ENCODE assay signal across 17 cellular contexts in the genomic region with DNA sequence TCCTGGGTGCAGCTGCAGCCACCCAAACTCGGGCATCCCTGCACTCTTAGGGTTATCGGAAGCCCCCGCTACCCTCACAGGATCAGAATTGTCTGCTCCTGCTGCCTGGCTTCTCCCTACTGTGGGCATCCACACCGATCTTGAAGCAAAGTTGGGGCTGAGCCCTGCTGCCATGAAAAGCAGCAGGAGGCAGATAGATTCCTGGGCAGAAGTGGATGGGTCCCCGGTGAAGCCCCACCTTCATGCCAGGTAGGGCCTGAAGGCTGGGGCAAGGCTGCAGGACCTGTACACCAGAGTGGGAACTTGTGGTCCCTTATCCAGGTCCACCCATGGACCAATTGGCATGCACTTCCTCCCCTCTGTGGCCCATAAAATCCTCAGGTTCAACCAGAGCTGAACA.
DNase-seq lines count a peak whose midpoint lies in the region; ATAC-seq and TF ChIP-seq lines count a peak whose summit lies in the region.
"Had no signal": no experiment of that assay in that cellular context is flagged by ENCODE, and none has a peak within 500 bp of the region (broad histone marks: within the 10 kb centered on the region; RNA-seq: fewer than 3 reads in every experiment).

No MANE protein-coding gene starts in this region.

- no peaks in the 10 kb centered on the region for H3K4me1 ChIP-seq in PC-9 (replicated peaks; ENCODE audit: insufficient read depth)
- H3K4me1 ChIP-seq: BE2C, BLaER1, Caco-2 had no signal

- CTCF ChIA-PET in PC-9 (lab: Charles Lee), result no interaction called here

- POLR2A ChIA-PET in PC-9 (lab: Charles Lee; ENCODE audit: unreplicated experiment), result interaction anchor here (0.5 kb wide), 1 partner anchor 283 kb away, joined by 4 read pairs; no protein-coding TSS in a partner anchor

- H3K4me3 ChIP-seq in PC-9, result no peak overlapping the region
- H3K4me3 ChIP-seq: BLaER1 had no signal

- no peak overlapping the region for H3K4me2 ChIP-seq in PC-9
- H3K4me2 ChIP-seq: BLaER1 had no signal

- H3K9me3 Mint-ChIP-seq in CD14-positive monocyte, result peaks cover 0 to 2% (median 0%) of the 10 kb centered on the region in 7 donors
- peaks cover 3% of the 10 kb centered on the region for H3K9me3 Mint-ChIP-seq in stimulated activated memory B cell treated with anti-CD40 and anti-IgM and Interleukin-4, amounts not matched to agents 10 μg/mL and 1 μg/mL and 100 μg/mL, for 72 hours

- H3K9me3 ChIP-seq in PC-9 (ENCODE audit: insufficient read depth, low read depth), result no peaks in the 10 kb centered on the region
- H3K9me3 ChIP-seq: BE2C, BLaER1, Caco-2 had no signal

- no peaks in the 10 kb centered on the region for H3K79me2 ChIP-seq in PC-9 (ENCODE audit: low read depth)

- H3K27me3 ChIP-seq in PC-9 (ENCODE audit: insufficient read depth, low read depth), result no peaks in the 10 kb centered on the region
- H3K27me3 ChIP-seq: BE2C, BLaER1 had no signal

- no TSS peak for BruUV-seq in PC-9 (replicated peaks; lab: Mats Ljungman, UMichigan)

- H3K36me3 ChIP-seq in PC-9 (ENCODE audit: low read depth), result no peaks in the 10 kb centered on the region
- H3K36me3 ChIP-seq: BE2C, BLaER1 had no signal

- H2AFZ ChIP-seq in PC-9, result 0 out of 2 replicates have a peak overlapping the region, but pooled peaks have one; percentile 22

- H3K4me1 Mint-ChIP-seq in CD14-positive monocyte, result no peaks in the 10 kb centered on the region
- H3K4me1 Mint-ChIP-seq in stimulated activated memory B cell treated with anti-CD40 and anti-IgM and Interleukin-4, amounts not matched to agents 10 μg/mL and 1 μg/mL and 100 μg/mL, for 72 hours, result no peaks in the 10 kb centered on the region

- DNase-seq in CD14-positive monocyte (ENCODE audit: low spot score) (peak; percentile 19), PC-9 (no peak)
- DNase-seq: 8988T; ACHN; BE2C; C1 segment of cervical spinal cord; Caco-2; Calu3; CD4-positive, alpha-beta T cell; CD8-positive, alpha-beta T cell; DMS79 treated with DMSO at 0.1 percent for 48 hours; GF-D8 had no signal

- intact Hi-C loops in CD14-positive monocyte (cut with micrococcal nuclease) (no loop called here), PC-9 (cut with micrococcal nuclease; ENCODE audit: unreplicated experiment) (no loop called here)

- H3K4me3 Mint-ChIP-seq in CD14-positive monocyte, result no peak overlapping the region
- no peak overlapping the region for H3K4me3 Mint-ChIP-seq in stimulated activated memory B cell treated with anti-CD40 and anti-IgM and Interleukin-4, amounts not matched to agents 10 μg/mL and 1 μg/mL and 100 μg/mL, for 72 hours
- H3K4me3 Mint-ChIP-seq: CD4-positive, alpha-beta T cell; CD8-positive, alpha-beta T cell had no signal

- ATAC-seq in stimulated activated memory B cell treated with anti-CD40 and anti-IgM and Interleukin-4, amounts not matched to agents 10 μg/mL and 1 μg/mL and 100 μg/mL, for 72 hours, result peak; percentile 16
- ATAC-seq in GM18502 (IDR thresholded peaks at IDR 0.05; ENCODE audit: poor library complexity, unreplicated experiment) (no peak), HG02759 (IDR thresholded peaks at IDR 0.05; ENCODE audit: unreplicated experiment) (no peak), HG03354 (IDR thresholded peaks at IDR 0.05; ENCODE audit: poor library complexity, severe bottlenecking, unreplicated experiment) (no peak)
- ATAC-seq: CD8-positive, alpha-beta T cell had no signal

- no peak overlapping the region for H3K27ac Mint-ChIP-seq in CD14-positive monocyte
- no peak overlapping the region for H3K27ac Mint-ChIP-seq in stimulated activated memory B cell treated with anti-CD40 and anti-IgM and Interleukin-4, amounts not matched to agents 10 μg/mL and 1 μg/mL and 100 μg/mL, for 72 hours
- H3K27ac Mint-ChIP-seq: CD4-positive, alpha-beta T cell; CD8-positive, alpha-beta T cell had no signal

- H3K27ac ChIP-seq in PC-9, result no peak overlapping the region
- H3K27ac ChIP-seq: BLaER1 had no signal

- TF ChIP-seq CTCF in CD14-positive monocyte (IDR thresholded peaks at IDR 0.05), result no peak
- no peak for TF ChIP-seq CTCF in PC-9 (conservative IDR thresholded peaks at IDR 0.05)

- no peaks in the 10 kb centered on the region for H3K27me3 Mint-ChIP-seq in CD14-positive monocyte (ENCODE audit: low read depth in 3 of 3)
- H3K27me3 Mint-ChIP-seq in stimulated activated memory B cell treated with anti-CD40 and anti-IgM and Interleukin-4, amounts not matched to agents 10 μg/mL and 1 μg/mL and 100 μg/mL, for 72 hours, result no peaks in the 10 kb centered on the region
- H3K27me3 Mint-ChIP-seq: CD4-positive, alpha-beta T cell had no signal

- H3F3A ChIP-seq in PC-9 (ENCODE audit: insufficient read depth, low read depth), result no peaks in the 10 kb centered on the region

- H3K9me2 ChIP-seq in PC-9 (ENCODE audit: insufficient read depth), result no peaks in the 10 kb centered on the region

- H3K36me3 Mint-ChIP-seq in CD14-positive monocyte, result no peaks in the 10 kb centered on the region
- no peaks in the 10 kb centered on the region for H3K36me3 Mint-ChIP-seq in stimulated activated memory B cell treated with anti-CD40 and anti-IgM and Interleukin-4, amounts not matched to agents 10 μg/mL and 1 μg/mL and 100 μg/mL, for 72 hours
- H3K36me3 Mint-ChIP-seq: CD8-positive, alpha-beta T cell had no signal

- H4K20me1 ChIP-seq in PC-9 (ENCODE audit: insufficient read depth), result no peaks in the 10 kb centered on the region
- H4K20me1 ChIP-seq: BLaER1 had no signal
